Comparison of ENCODE assay signal across 12 cellular contexts in the genomic region with DNA sequence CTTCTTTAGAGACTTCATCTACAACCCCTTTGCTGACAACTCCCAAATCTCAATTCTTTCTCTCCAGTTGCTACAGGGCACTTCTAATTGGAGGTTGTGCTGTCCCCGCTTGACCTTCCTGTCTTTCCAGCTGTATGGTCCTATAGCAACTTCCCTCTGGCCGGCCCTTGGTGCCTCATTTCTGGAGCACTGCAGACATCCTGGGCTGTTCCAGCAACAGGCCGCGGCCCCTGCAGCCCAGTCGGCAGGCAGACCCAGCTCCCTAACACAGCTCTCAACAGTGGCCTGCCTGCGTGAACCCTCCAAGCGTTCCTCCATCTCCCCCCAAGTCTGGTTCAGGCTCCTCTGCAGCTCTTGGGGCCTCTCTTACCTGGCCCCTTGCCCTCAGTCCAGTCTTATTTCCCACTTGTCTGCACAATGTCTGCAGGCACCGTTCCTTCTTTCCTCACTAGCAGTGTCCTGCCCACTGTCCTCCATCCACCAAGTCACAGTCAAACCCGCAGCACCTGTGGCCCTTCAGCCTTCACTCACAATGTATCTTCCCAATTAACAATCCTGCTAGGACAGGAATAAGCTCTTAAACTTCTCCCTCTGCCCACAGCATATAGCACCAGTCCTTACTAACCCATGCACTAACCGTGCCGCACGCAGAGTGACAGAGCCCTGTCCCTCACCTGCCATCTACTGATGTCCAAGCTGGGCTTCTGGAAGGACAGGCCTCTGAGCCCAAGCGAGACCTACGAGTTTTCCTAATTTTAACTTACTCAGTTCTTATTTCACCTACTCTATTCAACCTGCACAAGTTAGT. TPM values are rescaled to one million over a fixed set of nuclear protein-coding genes. Genes with fewer than 3 reads are reported as not detected.
DNase-seq lines count a peak whose midpoint lies in the region; ATAC-seq and TF ChIP-seq lines count a peak whose summit lies in the region.
"Had no signal": no experiment of that assay in that cellular context is flagged by ENCODE, and none has a peak within 500 bp of the region (broad histone marks: within the 10 kb centered on the region; RNA-seq: fewer than 3 reads in every experiment).

No MANE protein-coding gene starts in this region.

- TF ChIP-seq CTCF in mesothelial cell of epicardium (IDR thresholded peaks at IDR 0.05; ENCODE audit: unreplicated experiment), result no peak

- H3K27me3 Mint-ChIP-seq in activated T-cell treated with anti-CD3 and anti-CD28 coated beads, Interleukin-2, amount 50 U/mL, for 4 hours (ENCODE audit: low read depth), result peaks cover 24% of the 10 kb centered on the region
- peaks cover 14% of the 10 kb centered on the region for H3K27me3 Mint-ChIP-seq in mesothelial cell of epicardium (ENCODE audit: low read depth)

- no peak overlapping the region for H3K9ac ChIP-seq in adipocyte (ENCODE audit: low read length)
- peak overlapping the region; percentile 20 to 42 for H3K9ac ChIP-seq in stomach smooth muscle (ENCODE audit: low read length in 2 of 2)

- H3K9me3 ChIP-seq in adipocyte (ENCODE audit: control insufficient read depth, low read length), result no peaks in the 10 kb centered on the region
- H3K9me3 ChIP-seq in stomach smooth muscle (ENCODE audit: control insufficient read depth in 2 of 2, low read length in 2 of 2), result no peaks in the 10 kb centered on the region

- H3K27me3 ChIP-seq in adipocyte (replicated peaks; ENCODE audit: control insufficient read depth, insufficient read depth, low read length), result no peaks in the 10 kb centered on the region
- no peaks in the 10 kb centered on the region for H3K27me3 ChIP-seq in stomach smooth muscle (ENCODE audit: control insufficient read depth in 1 of 2, insufficient read depth in 2 of 2, low read length in 2 of 2)

- H3K9me3 Mint-ChIP-seq in activated T-cell treated with anti-CD3 and anti-CD28 coated beads, Interleukin-2, amount 50 U/mL, for 4 hours, result no peaks in the 10 kb centered on the region
- no peaks in the 10 kb centered on the region for H3K9me3 Mint-ChIP-seq in mesothelial cell of epicardium

- no peak for DNase-seq in activated T-cell treated with anti-CD3 and anti-CD28 coated beads, Interleukin-2, amount 50 U/mL, for 4 hours
- DNase-seq in activated T-cell treated with anti-CD3 and anti-CD28 coated beads, Interleukin-2, amount 50 U/mL, for 48 hours, result no peak
- no peak for DNase-seq in adipocyte (ENCODE audit: low read depth)
- no peak for DNase-seq in mesothelial cell of epicardium (ENCODE audit: low spot score in 2 of 2, unreplicated experiment in 2 of 2)
- DNase-seq in stimulated activated CD4-positive, alpha-beta T cell treated with anti-CD3 and anti-CD28 coated beads, Interleukin-4, amount 100 ng/mL, for 4 hours, result no peak
- DNase-seq in NCI-H2107 treated with DMSO at 0.1 percent for 48 hours (lab: John Stamatoyannopoulos, UW; ENCODE audit: unreplicated experiment), result no peak
- no peak for DNase-seq in NCI-H128 (lab: John Stamatoyannopoulos, UW; ENCODE audit: unreplicated experiment)
- DNase-seq: activated CD8-positive, alpha-beta memory T cell treated with anti-CD3 and anti-CD28 coated beads, Interleukin-2, amount 10 ng/mL, durations not matched to agents 7 days and 5 days; amniotic stem cell; DMS 273 treated with DMSO at 0.1 percent for 48 hours; SHP77 treated with DMSO at 0.1 percent for 48 hours had no signal

- H3K4me3 ChIP-seq in adipocyte (ENCODE audit: low read length) (peak overlapping the region; percentile 80), stomach smooth muscle (ENCODE audit: low read length in 2 of 2) (peak overlapping the region; percentile 70 to 74)

- H3K36me3 Mint-ChIP-seq in activated T-cell treated with anti-CD3 and anti-CD28 coated beads, Interleukin-2, amount 50 U/mL, for 4 hours (ENCODE audit: insufficient read depth), result no peaks in the 10 kb centered on the region
- H3K36me3 Mint-ChIP-seq in mesothelial cell of epicardium, result no peaks in the 10 kb centered on the region
- H3K36me3 Mint-ChIP-seq: activated CD8-positive, alpha-beta memory T cell treated with anti-CD3 and anti-CD28 coated beads, Interleukin-2, amount 10 ng/mL, durations not matched to agents 7 days and 5 days had no signal

- no peak for ATAC-seq in activated T-cell treated with anti-CD3 and anti-CD28 coated beads, Interleukin-2, amount 50 U/mL, for 4 hours
- ATAC-seq: activated CD8-positive, alpha-beta memory T cell treated with anti-CD3 and anti-CD28 coated beads, Interleukin-2, amount 10 ng/mL, durations not matched to agents 7 days and 5 days had no signal

- H3K27ac Mint-ChIP-seq in mesothelial cell of epicardium, result no peak overlapping the region
- H3K27ac Mint-ChIP-seq: activated CD8-positive, alpha-beta memory T cell treated with anti-CD3 and anti-CD28 coated beads, Interleukin-2, amount 10 ng/mL, durations not matched to agents 7 days and 5 days had no signal

- H3K4me1 Mint-ChIP-seq in activated T-cell treated with anti-CD3 and anti-CD28 coated beads, Interleukin-2, amount 50 U/mL, for 4 hours (ENCODE audit: low read depth), result peaks cover 24% of the 10 kb centered on the region
- peaks cover 28% of the 10 kb centered on the region for H3K4me1 Mint-ChIP-seq in mesothelial cell of epicardium

- H3K4me1 ChIP-seq in adipocyte (ENCODE audit: control insufficient read depth, insufficient read depth, low read length) (peaks cover 30% of the 10 kb centered on the region), stomach smooth muscle (ENCODE audit: control insufficient read depth, insufficient read depth, low read length) (peaks cover 58% of the 10 kb centered on the region)

- peak overlapping the region; percentile 93 for H3K27ac ChIP-seq in stomach smooth muscle (ENCODE audit: low read length)

- H3K36me3 ChIP-seq in adipocyte (ENCODE audit: control insufficient read depth, insufficient read depth, low read length, severe bottlenecking), result no peaks in the 10 kb centered on the region
- no peaks in the 10 kb centered on the region for H3K36me3 ChIP-seq in stomach smooth muscle (ENCODE audit: control insufficient read depth in 2 of 2, insufficient read depth in 2 of 2, low read length in 2 of 2)

- peak overlapping the region; percentile 75 for H3K4me3 Mint-ChIP-seq in activated T-cell treated with anti-CD3 and anti-CD28 coated beads, Interleukin-2, amount 50 U/mL, for 4 hours
- H3K4me3 Mint-ChIP-seq in mesothelial cell of epicardium, result peak overlapping the region; percentile 75

RNA-seq across cellular contexts. Expression of a gene that starts 1.5 kb away (rescaled TPM):
- total RNA-seq in activated T-cell treated with anti-CD3 and anti-CD28 coated beads, Interleukin-2, amount 50 U/mL, for 4 hours, result 1 to 10 TPM in 2 of 3 donors, under 1 TPM in 1; 0.86 to 2.4 (median 1.3) TPM
- 17.6 to 19.3 TPM (median 18.9 TPM) in 3 replicates for total RNA-seq in mesothelial cell of epicardium
- total RNA-seq: activated CD8-positive, alpha-beta memory T cell treated with anti-CD3 and anti-CD28 coated beads, Interleukin-2, amount 10 ng/mL, durations not matched to agents 7 days and 5 days had no signal
